ENCODE assay signal across 8 cellular contexts in the genomic region with DNA sequence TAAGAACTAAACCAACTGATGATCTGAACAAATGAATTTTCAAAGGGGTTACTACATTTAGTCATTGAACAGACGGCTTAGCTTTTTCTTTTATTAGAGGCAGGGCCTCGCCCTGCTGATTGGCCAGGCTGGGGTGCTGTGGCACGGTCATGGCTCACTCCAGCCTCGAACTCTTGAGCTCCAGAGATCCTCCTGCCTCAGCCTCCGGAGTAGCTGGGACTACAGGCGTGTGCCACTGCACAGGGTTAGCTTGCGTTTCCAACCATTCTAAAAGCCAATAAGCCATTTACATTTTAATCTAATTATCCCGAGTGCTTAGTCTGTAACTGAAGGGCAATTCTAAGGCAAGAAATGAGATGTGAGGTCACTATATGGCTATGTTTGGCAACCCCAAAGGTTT. TPM values are rescaled to one million over a fixed set of nuclear protein-coding genes. Genes with fewer than 3 reads are reported as not detected.
DNase-seq lines count a peak whose midpoint lies in the region; ATAC-seq, FAIRE-seq and TF ChIP-seq lines count a peak whose summit lies in the region.

No MANE protein-coding gene starts in this region.

- H3K4me2 ChIP-seq in A549, result peak overlapping the region; percentile 88

- peaks cover 11% of the 10 kb centered on the region; the same call in 2 of the 3 replicates for H3K4me1 ChIP-seq in A549

- H3K4me1 Mint-ChIP-seq in activated naive CD8-positive, alpha-beta T cell (ENCODE audit: low read depth), result peaks cover 19% of the 10 kb centered on the region
- H3K4me1 Mint-ChIP-seq in immature natural killer cell, result peaks cover 40 to 42% of the 10 kb centered on the region in 2 donors

- WGBS in A549 (ENCODE audit: missing lambda C conversion rate), result 72% methylated on average over 8 of the region's 8 CpGs

- no peaks in the 10 kb centered on the region for H3K27me3 Mint-ChIP-seq in activated naive CD8-positive, alpha-beta T cell
- peaks cover 25 to 26% (median 26%) of the 10 kb centered on the region in 3 donors for H3K27me3 Mint-ChIP-seq in immature natural killer cell (ENCODE audit: low read depth in 3 of 3)

- TF ChIP-seq RAD21 in A549 (conservative IDR thresholded peaks at IDR 0.05 in 1 of 2, IDR thresholded peaks at IDR 0.05 in 1 of 2), result no peak

- TF ChIP-seq POLR2A in A549 (IDR thresholded peaks at IDR 0.05; ENCODE audit: low read length), result no peak

- no peaks in the 10 kb centered on the region for H3K9me3 Mint-ChIP-seq in activated naive CD8-positive, alpha-beta T cell (ENCODE audit: low read depth)
- H3K9me3 Mint-ChIP-seq in immature natural killer cell, result peaks cover 0 to 1% (median 0%) of the 10 kb centered on the region in 6 donors

- H3K27ac ChIP-seq in A549, result peak overlapping the region; percentile 99 to 100
- peak overlapping the region; percentile 94 for H3K27ac ChIP-seq in substantia nigra (ENCODE audit: low read depth, low read length, poor library complexity, severe bottlenecking)

- ATAC-seq in A549 (no peak), GM18867 (IDR thresholded peaks at IDR 0.05; ENCODE audit: unreplicated experiment) (no peak), GM18873 (IDR thresholded peaks at IDR 0.05; ENCODE audit: low FRiP score, unreplicated experiment) (no peak)

- H3K4me3 ChIP-seq in A549, result peak overlapping the region; percentile 84

- POLR2A ChIA-PET in A549 (lab: Yijun Ruan, JAX), result interaction anchor here (0.5 to 1.6 kb wide), 4 partner anchors 9 to 217 kb away, joined by 3 to 6 read pairs (median 4); no protein-coding TSS in a partner anchor

- peak overlapping the region; percentile 99 for H3K27ac Mint-ChIP-seq in activated naive CD8-positive, alpha-beta T cell
- peak overlapping the region; percentile 100 for H3K27ac Mint-ChIP-seq in immature natural killer cell

- CTCF ChIA-PET in A549 (lab: Yijun Ruan, JAX), result interaction anchor here (0.6 to 3.6 kb wide), 11 partner anchors 9 to 368 kb away, joined by 3 to 18 read pairs (median 4); no protein-coding TSS in a partner anchor

- no peak for TF ChIP-seq EP300 in A549 (IDR thresholded peaks at IDR 0.05)

- no peaks in the 10 kb centered on the region for H3K9me3 ChIP-seq in A549

- DNase-seq in A549 (ENCODE audit: low read depth in 1 of 2, low spot score in 1 of 2), result no peak
- DNase-seq in HK-2 (ENCODE audit: unreplicated experiment), result peak; percentile 16
- no peak for DNase-seq in immature natural killer cell
- DNase-seq in substantia nigra (lab: John Stamatoyannopoulos, UW), result no peak
- no peak for DNase-seq in NCI-H1105 (lab: John Stamatoyannopoulos, UW)

- no peak for TF ChIP-seq CTCF in A549 (IDR thresholded peaks at IDR 0.05)

- H3K4me3 Mint-ChIP-seq in activated naive CD8-positive, alpha-beta T cell, result peak overlapping the region; percentile 98
- peak overlapping the region; percentile 95 to 99 (median 97) for H3K4me3 Mint-ChIP-seq in immature natural killer cell

- no peaks in the 10 kb centered on the region for H3K36me3 Mint-ChIP-seq in activated naive CD8-positive, alpha-beta T cell
- no peaks in the 10 kb centered on the region for H3K36me3 Mint-ChIP-seq in immature natural killer cell

- no peak for FAIRE-seq in A549 (lab: Jason Lieb, UNC)

TF ChIP-seq in A549, 52 proteins besides CTCF, POLR2A, EP300 and RAD21:
- TF ChIP-seq CBX8 (IDR thresholded peaks at IDR 0.05) (no peak), NPAS2 (CRISPR knock-in tag; IDR thresholded peaks at IDR 0.05; ENCODE audit: borderline replicate concordance) (no peak), EHMT2 (IDR thresholded peaks at IDR 0.05; ENCODE audit: low read depth) (no peak), ZC3H11A (IDR thresholded peaks at IDR 0.05) (no peak), MAFK (IDR thresholded peaks at IDR 0.05; ENCODE audit: partially characterized antibody) (no peak), RNF2 (IDR thresholded peaks at IDR 0.05; ENCODE audit: borderline replicate concordance, low read depth) (no peak), POLR2AphosphoS2 (conservative IDR thresholded peaks at IDR 0.05; ENCODE audit: low read length) (no peak)

RNA-seq across cellular contexts. Expression of a gene that starts 1.7 kb away (rescaled TPM):
- polyA plus RNA-seq in A549 (2011; rRNA removed), result 39.6 and 46.5 TPM in 2 replicates
- 9.4 and 11.0 TPM in 2 replicates for polyA plus RNA-seq in A549 (2012; cell fraction: cytosol; rRNA removed)
- 16.7 and 16.9 TPM in 2 replicates for polyA plus RNA-seq in A549 (2012; cell fraction: nucleus; rRNA removed)
- polyA plus RNA-seq in A549 (2017; fragmentation: RNase III; extraction: RNeasy Plus Mini Kit Qiagen cat#74134 plus additional on column Dnase treatment), result 17.7 to 18.2 TPM (median 17.9 TPM) in 3 replicates
- polyA minus RNA-seq in A549 (2011; rRNA and poly(A)+ RNA removed), result 47.5 and 61.1 TPM in 2 replicates
- 10 to 100 TPM; 19.1 to 58.3 (median 22.6) TPM for polyA plus RNA-seq in immature natural killer cell
